ENCODE assay signal across 10 cellular contexts in genomic region chr1:26358411-26359384, GRCh38. TPM values are rescaled to one million over a fixed set of nuclear protein-coding genes. Genes with fewer than 3 reads are reported as not detected.
DNase-seq lines count a peak whose midpoint lies in the region; ATAC-seq, FAIRE-seq and TF ChIP-seq lines count a peak whose summit lies in the region.
"Had no signal": no experiment of that assay in that cellular context is flagged by ENCODE, and none has a peak within 500 bp of the region (broad histone marks: within the 10 kb centered on the region; RNA-seq: fewer than 3 reads in every experiment).

No MANE protein-coding gene starts in this region.

- ATAC-seq in GM12878 (peak; percentile 24; the same call in 2 of the 3 replicates), GM19395 (IDR thresholded peaks at IDR 0.05; ENCODE audit: unreplicated experiment) (no peak), HG03280 (IDR thresholded peaks at IDR 0.05; ENCODE audit: unreplicated experiment) (no peak)

- H3K79me2 ChIP-seq in GM12878 (ENCODE audit: control insufficient read depth, insufficient read depth, low read length), result no peaks in the 10 kb centered on the region

- no peak overlapping the region for H2AFZ ChIP-seq in GM12878 (ENCODE audit: control insufficient read depth, low read depth, low read length)

- WGBS in GM12878 (ENCODE audit: insufficient coverage, insufficient replicate concordance, low lambda C conversion rate, missing lambda C conversion rate), result 33% methylated on average over 15 of the region's 15 CpGs

- no peak overlapping the region for H3K4me2 ChIP-seq in GM12878 (ENCODE audit: control insufficient read depth, insufficient read depth)

- intact Hi-C loops in GM12878 (cut with micrococcal nuclease; ENCODE audit: unreplicated experiment), result no loop called here

- TF ChIP-seq POLR2A in GM12878 (IDR thresholded peaks at IDR 0.05; ENCODE audit: low read depth, low read length), result no peak

- FAIRE-seq in GM12878 (lab: Jason Lieb, UNC), result no peak
- FAIRE-seq: G401.6 had no signal

- RAD21 ChIA-PET in GM12878 (lab: Charles Lee; ENCODE audit: unreplicated experiment), result interaction anchor here (1.3 kb wide), 1 partner anchor 59 kb away, joined by 3 read pairs; no protein-coding TSS in a partner anchor

- SMC1A ChIA-PET in GM12878 (lab: Charles Lee; ENCODE audit: uncharacterized antibody, unreplicated experiment), result interaction anchor here (1.3 to 1.4 kb wide), 2 partner anchors 13 to 73 kb away, joined by 4 to 6 read pairs; no protein-coding TSS in a partner anchor

- BruUV-seq in GM12878 (replicated peaks; lab: Mats Ljungman, UMichigan), result no TSS peak

- H4K20me1 ChIP-seq in GM12878 (ENCODE audit: control insufficient read depth, insufficient read depth), result no peaks in the 10 kb centered on the region

- CTCF ChIA-PET in GM12878 (lab: Yijun Ruan, JAX), result interaction anchor here (0.9 to 2.1 kb wide), 6 partner anchors 10 to 189 kb away, joined by 4 to 6 read pairs (median 6); partner anchors contain the start of gene ZNF593

- no peaks in the 10 kb centered on the region for H3K36me3 ChIP-seq in GM12878 (ENCODE audit: control insufficient read depth in 2 of 2, insufficient read depth in 2 of 2, low read length in 1 of 2)

- peak; percentile 15 for DNase-seq in DMS53 treated with DMSO at 0.1 percent for 48 hours (lab: John Stamatoyannopoulos, UW; ENCODE audit: unreplicated experiment)
- DNase-seq in T-helper 2 cell, result peak; percentile 25 to 79 (median 69)
- DNase-seq in GM12878 (ENCODE audit: low read depth, low spot score), result no peak
- peak; percentile 31 for DNase-seq in stimulated activated CD4-positive, alpha-beta T cell treated with anti-CD3 and anti-CD28 coated beads, Interleukin-12 subunit alpha, Interleukin-12 subunit beta, amount 100 ng/mL, for 4 hours
- DNase-seq in midbrain (lab: John Stamatoyannopoulos, UW), result no peak
- DNase-seq in ecto neural progenitor cell (ENCODE audit: low spot score), result no peak

- H3K27ac ChIP-seq in GM12878 (ENCODE audit: control insufficient read depth, insufficient read depth), result no peak overlapping the region

- no peak for TF ChIP-seq EP300 in GM12878 (IDR thresholded peaks at IDR 0.05; ENCODE audit: borderline replicate concordance in 1 of 2, control insufficient read depth in 1 of 2, low read depth in 2 of 2, low read length in 2 of 2)

- POLR2A ChIA-PET in GM12878 (lab: Charles Lee), result no interaction called here

- no peak overlapping the region for H3K4me3 ChIP-seq in GM12878

- in situ Hi-C loops in GM12878 (cut with MboI), result no loop called here

- H3K9me3 ChIP-seq in GM12878 (replicated peaks; ENCODE audit: control insufficient read depth, insufficient read depth, low read length), result no peaks in the 10 kb centered on the region

- peaks cover 4 to 5% of the 10 kb centered on the region in 2 experiments; a peak in 3 of 4 replicates for H3K27me3 ChIP-seq in GM12878 (replicated peaks in 1 of 2; ENCODE audit: control insufficient read depth in 2 of 2, insufficient read depth in 2 of 2, low read length in 1 of 2)

- no peak for TF ChIP-seq CTCF in GM12878 (IDR thresholded peaks at IDR 0.05 in 2 of 3, conservative IDR thresholded peaks at IDR 0.05 in 1 of 3; ENCODE audit: control insufficient read depth in 2 of 3, extremely low read depth in 1 of 3, insufficient read depth in 1 of 3, low read depth in 3 of 3, low read length in 3 of 3)

- no peak overlapping the region for H3K9ac ChIP-seq in GM12878 (ENCODE audit: control insufficient read depth, insufficient read depth, low read length)

- no peak for TF ChIP-seq RAD21 in GM12878 (IDR thresholded peaks at IDR 0.05; ENCODE audit: insufficient read depth, low read depth, low read length)

- H3K4me1 ChIP-seq in GM12878 (ENCODE audit: control insufficient read depth, insufficient read depth, low read length), result no peaks in the 10 kb centered on the region; the same call in 1 of the 2 replicates

RNA-seq across cellular contexts. Expression of gene CRYBG2, which starts 4.8 kb away (rescaled TPM):
- total RNA-seq in GM12878 (2013; cell fraction: nucleolus; rRNA removed), result 0.21 TPM in 1 of 2 replicates, not detected in the other
- 0.06 TPM in 1 of 2 replicates, not detected in the other for total RNA-seq in GM12878 (2014; rRNA removed)
- total RNA-seq in GM12878 (2014; rRNA removed; fragmentation: Illumina TruSeq; extraction: Trizol), result not detected in 2 replicates
- 0.03 TPM in 1 of 2 replicates, not detected in the other for total RNA-seq in GM12878 (2021)
- polyA plus RNA-seq in GM12878 (2011; ENCODE audit: low read depth), result not detected
- 0.16 and 0.30 TPM in 2 replicates for polyA plus RNA-seq in GM12878 (2011; rRNA removed)
- polyA plus RNA-seq in GM12878 (2011; cell fraction: cytosol; rRNA removed), result 0.21 and 0.62 TPM in 2 replicates
- 0.20 and 0.48 TPM in 2 replicates for polyA plus RNA-seq in GM12878 (2011; cell fraction: nucleus; rRNA removed)
- 0.09 TPM in 1 of 2 replicates, not detected in the other for polyA plus RNA-seq in GM12878 (2012)
- not detected in 2 replicates for polyA plus RNA-seq in GM12878 (2014; fragmentation: Illumina TruSeq; extraction: Trizol)
- not detected for polyA plus RNA-seq in GM12878 (2014; fragmentation: Nextera tagmentation; extraction: Ambion mirVana)
- polyA plus RNA-seq in GM12878 (2014; rRNA removed), result 0.04 and 0.25 TPM in 2 replicates
- polyA plus RNA-seq in GM12878 (2016; fragmentation: Nextera tagmentation; extraction: Ambion mirVana), result 1 to 10 TPM in 1 of 2 experiments, under 1 TPM in 1; 0.50 to 1.2 TPM
- polyA minus RNA-seq in GM12878 (2011; rRNA and poly(A)+ RNA removed), result not detected in 2 replicates
- polyA minus RNA-seq in GM12878 (2011; cell fraction: cytosol; rRNA and poly(A)+ RNA removed), result not detected in 2 replicates
- polyA minus RNA-seq in GM12878 (2011; cell fraction: nucleus; rRNA and poly(A)+ RNA removed), result not detected in 2 replicates

RNA-seq across cellular contexts. Expression of gene ZNF683, which starts 13.9 kb away (rescaled TPM):
- not detected in 2 replicates for total RNA-seq in GM12878 (2013; cell fraction: nucleolus; rRNA removed)
- total RNA-seq in GM12878 (2014; rRNA removed), result not detected in 2 replicates
- not detected in 2 replicates for total RNA-seq in GM12878 (2014; rRNA removed; fragmentation: Illumina TruSeq; extraction: Trizol)
- total RNA-seq in GM12878 (2021), result not detected in 2 replicates
- polyA plus RNA-seq in GM12878 (2011; ENCODE audit: low read depth), result not detected
- not detected in 2 replicates for polyA plus RNA-seq in GM12878 (2011; rRNA removed)
- polyA plus RNA-seq in GM12878 (2011; cell fraction: cytosol; rRNA removed), result not detected in 2 replicates
- polyA plus RNA-seq in GM12878 (2011; cell fraction: nucleus; rRNA removed), result not detected in 2 replicates
- not detected in 2 replicates for polyA plus RNA-seq in GM12878 (2012)
- polyA plus RNA-seq in GM12878 (2014; fragmentation: Illumina TruSeq; extraction: Trizol), result not detected in 2 replicates
- not detected for polyA plus RNA-seq in GM12878 (2014; fragmentation: Nextera tagmentation; extraction: Ambion mirVana)
- polyA plus RNA-seq in GM12878 (2014; rRNA removed), result not detected in 2 replicates
- polyA plus RNA-seq in GM12878 (2016; fragmentation: Nextera tagmentation; extraction: Ambion mirVana), result not detected
- not detected in 2 replicates for polyA minus RNA-seq in GM12878 (2011; rRNA and poly(A)+ RNA removed)
- not detected in 2 replicates for polyA minus RNA-seq in GM12878 (2011; cell fraction: cytosol; rRNA and poly(A)+ RNA removed)
- not detected in 2 replicates for polyA minus RNA-seq in GM12878 (2011; cell fraction: nucleus; rRNA and poly(A)+ RNA removed)

RNA-seq across cellular contexts. Expression of gene CD52, which starts 40.9 kb away (rescaled TPM):
- total RNA-seq in GM12878 (2013; cell fraction: nucleolus; rRNA removed), result 30.6 and 34.5 TPM in 2 replicates
- 237 and 262 TPM in 2 replicates for total RNA-seq in GM12878 (2014; rRNA removed)
- total RNA-seq in GM12878 (2014; rRNA removed; fragmentation: Illumina TruSeq; extraction: Trizol), result 637 and 673 TPM in 2 replicates
- 291 and 301 TPM in 2 replicates for total RNA-seq in GM12878 (2021)
- 736 TPM for polyA plus RNA-seq in GM12878 (2011; ENCODE audit: low read depth)
- polyA plus RNA-seq in GM12878 (2011; rRNA removed), result 453 and 508 TPM in 2 replicates
- polyA plus RNA-seq in GM12878 (2011; cell fraction: cytosol; rRNA removed), result 356 and 918 TPM in 2 replicates
- 146 and 442 TPM in 2 replicates for polyA plus RNA-seq in GM12878 (2011; cell fraction: nucleus; rRNA removed)
- 451 and 734 TPM in 2 replicates for polyA plus RNA-seq in GM12878 (2012)
- polyA plus RNA-seq in GM12878 (2014; fragmentation: Illumina TruSeq; extraction: Trizol), result 882 and 1,118 TPM in 2 replicates
- polyA plus RNA-seq in GM12878 (2014; fragmentation: Nextera tagmentation; extraction: Ambion mirVana), result 1,000 to 10,000 TPM; 2,664 to 2,736 TPM
- polyA plus RNA-seq in GM12878 (2014; rRNA removed), result 488 and 610 TPM in 2 replicates
- polyA plus RNA-seq in GM12878 (2016; fragmentation: Nextera tagmentation; extraction: Ambion mirVana), result 100 to 1,000 TPM; 382 to 390 TPM
- 113 and 183 TPM in 2 replicates for polyA minus RNA-seq in GM12878 (2011; rRNA and poly(A)+ RNA removed)
- 30.9 and 34.6 TPM in 2 replicates for polyA minus RNA-seq in GM12878 (2011; cell fraction: cytosol; rRNA and poly(A)+ RNA removed)
- 33.2 and 36.3 TPM in 2 replicates for polyA minus RNA-seq in GM12878 (2011; cell fraction: nucleus; rRNA and poly(A)+ RNA removed)

RNA-seq across cellular contexts. Expression of gene LIN28A, which starts 51.9 kb away (rescaled TPM):
- not detected in 2 replicates for total RNA-seq in GM12878 (2013; cell fraction: nucleolus; rRNA removed)
- total RNA-seq in GM12878 (2014; rRNA removed) (not detected in 2 replicates), GM12878 (2014; rRNA removed; fragmentation: Illumina TruSeq; extraction: Trizol) (not detected in 2 replicates), GM12878 (2021) (0.58 and 0.59 TPM in 2 replicates)
- polyA plus RNA-seq in GM12878 (2011; ENCODE audit: low read depth), result not detected
- polyA plus RNA-seq in GM12878 (2011; rRNA removed) (not detected in 2 replicates), GM12878 (2014; fragmentation: Illumina TruSeq; extraction: Trizol) (not detected in 2 replicates), GM12878 (2014; fragmentation: Nextera tagmentation; extraction: Ambion mirVana) (not detected), GM12878 (2014; rRNA removed) (not detected in 2 replicates), GM12878 (2016; fragmentation: Nextera tagmentation; extraction: Ambion mirVana) (under 1 TPM; 0.13 to 0.30 TPM)
- 0.03 TPM in 1 of 2 replicates, not detected in the other for polyA plus RNA-seq in GM12878 (2011; cell fraction: cytosol; rRNA removed)
- 0.03 TPM in 2 replicates for polyA plus RNA-seq in GM12878 (2011; cell fraction: nucleus; rRNA removed)
- not detected in 2 replicates for polyA plus RNA-seq in GM12878 (2012)
- 0.37 TPM in 1 of 2 replicates, not detected in the other for polyA minus RNA-seq in GM12878 (2011; rRNA and poly(A)+ RNA removed)
- not detected in 2 replicates for polyA minus RNA-seq in GM12878 (2011; cell fraction: cytosol; rRNA and poly(A)+ RNA removed)
- not detected in 2 replicates for polyA minus RNA-seq in GM12878 (2011; cell fraction: nucleus; rRNA and poly(A)+ RNA removed)
- total RNA-seq: mononuclear cell had no signal

RNA-seq across cellular contexts. Expression of gene UBXN11, which starts 52.3 kb away (rescaled TPM):
- 18.9 and 19.6 TPM in 2 replicates for total RNA-seq in GM12878 (2013; cell fraction: nucleolus; rRNA removed)
- total RNA-seq in GM12878 (2014; rRNA removed) (8.1 and 8.5 TPM in 2 replicates), GM12878 (2014; rRNA removed; fragmentation: Illumina TruSeq; extraction: Trizol) (5.7 and 6.2 TPM in 2 replicates), GM12878 (2021) (16.8 and 19.3 TPM in 2 replicates)
- polyA plus RNA-seq in GM12878 (2011; ENCODE audit: low read depth), result 5.8 TPM
- polyA plus RNA-seq in GM12878 (2011; rRNA removed) (7.6 and 10.8 TPM in 2 replicates), GM12878 (2014; fragmentation: Illumina TruSeq; extraction: Trizol) (3.5 and 8.1 TPM in 2 replicates), GM12878 (2014; fragmentation: Nextera tagmentation; extraction: Ambion mirVana) (1 to 10 TPM in 1 of 2 experiments, under 1 TPM in 1; 0.32 to 1.2 TPM), GM12878 (2014; rRNA removed) (24.3 and 26.5 TPM in 2 replicates), GM12878 (2016; fragmentation: Nextera tagmentation; extraction: Ambion mirVana) (10 to 100 TPM; 27.7 to 34.4 TPM)
- 13.3 and 16.3 TPM in 2 replicates for polyA plus RNA-seq in GM12878 (2011; cell fraction: cytosol; rRNA removed)
- 80.9 and 89.2 TPM in 2 replicates for polyA plus RNA-seq in GM12878 (2011; cell fraction: nucleus; rRNA removed)
- polyA plus RNA-seq in GM12878 (2012), result 10.6 and 12.1 TPM in 2 replicates
- polyA minus RNA-seq in GM12878 (2011; rRNA and poly(A)+ RNA removed), result 7.2 and 7.5 TPM in 2 replicates
- 3.2 and 3.9 TPM in 2 replicates for polyA minus RNA-seq in GM12878 (2011; cell fraction: cytosol; rRNA and poly(A)+ RNA removed)
- 11.2 and 14.9 TPM in 2 replicates for polyA minus RNA-seq in GM12878 (2011; cell fraction: nucleus; rRNA and poly(A)+ RNA removed)

Comparison
In these comparisons a context has a peak if more than half of its experiments do, and no peak if none do; other contexts are left out.
1. DNase-seq: peak in DMS53 treated with DMSO at 0.1 percent for 48 hours (single experiment), T-helper 2 cell (5 of 5) and stimulated activated CD4-positive, alpha-beta T cell treated with anti-CD3 and anti-CD28 coated beads, Interleukin-12 subunit alpha, Interleukin-12 subunit beta, amount 100 ng/mL, for 4 hours (single experiment); none in GM12878 (single experiment), midbrain (single experiment) and ecto neural progenitor cell (single experiment).